8 cellular contexts compared by ENCODE assay signal in genomic region chr16:15650019-15650697, GRCh38. TPM values are rescaled to one million over a fixed set of nuclear protein-coding genes. Genes with fewer than 3 reads are reported as not detected.
DNase-seq lines count a peak whose midpoint lies in the region; ATAC-seq and TF ChIP-seq lines count a peak whose summit lies in the region.

TSS of gene NDE1 (plus strand) at chr16:15650245. CDS start at chr16:15664779, 14,534 bp downstream.

- DNase-seq in GM13976 (ENCODE audit: low spot score) (peak; percentile 95), NCI-H1436 treated with DMSO at 0.1 percent for 48 hours (lab: John Stamatoyannopoulos, UW) (peak; percentile 13), T-helper 2 cell (peak; percentile 70 to 91 (median 86)), amygdala (lab: John Stamatoyannopoulos, UW) (peak; percentile 39 to 94 (median 80)), right atrium auricular region (ENCODE audit: low spot score) (peak; percentile 90), psoas muscle (peak; percentile 93 to 95), ureter (ENCODE audit: low spot score) (peak; percentile 90)

- H3K9me3 ChIP-seq in right atrium auricular region = no peaks in the 10 kb centered on the region
- H3K9me3 ChIP-seq in psoas muscle = no peaks in the 10 kb centered on the region

- H3K27ac ChIP-seq in right atrium auricular region (peak within 1 kb of the TSS; percentile 91 to 96), psoas muscle (peak within 1 kb of the TSS; percentile 94)

- in situ Hi-C loops in GM13976 (cut with MboI; ENCODE audit: low sequenced_read_pairs, unreplicated experiment) = no loop called here

- intact Hi-C loops in psoas muscle (cut with DNase I) = no loop called here

- no peaks in the 10 kb centered on the region for H3K36me3 ChIP-seq in right atrium auricular region
- peaks cover 0 to 13% of the 10 kb centered on the region in 2 donors for H3K36me3 ChIP-seq in psoas muscle (ENCODE audit: insufficient read depth in 1 of 2, low read depth in 1 of 2)

- TF ChIP-seq CTCF in GM13976 (IDR thresholded peaks at IDR 0.05; ENCODE audit: borderline replicate concordance, control extremely low read depth, extremely low read depth, insufficient read depth, missing control alignments) (no peak), right atrium auricular region (IDR thresholded peaks at IDR 0.05) (no peak), psoas muscle (IDR thresholded peaks at IDR 0.05) (no peak)

- WGBS in psoas muscle, 3 donors = 1% methylated on average over 36 to 71 of the region's 71 CpGs

- peaks cover 0 to 40% of the 10 kb centered on the region in 2 donors for H3K4me1 ChIP-seq in right atrium auricular region
- peaks cover 13% of the 10 kb centered on the region for H3K4me1 ChIP-seq in psoas muscle

- peak within 1 kb of the TSS; percentile 74 to 94 for H3K4me3 ChIP-seq in right atrium auricular region
- H3K4me3 ChIP-seq in psoas muscle = peak within 1 kb of the TSS; percentile 98

- peak; percentile 85 for ATAC-seq in HG02759 (IDR thresholded peaks at IDR 0.05; ENCODE audit: unreplicated experiment)
- ATAC-seq in psoas muscle = peak; percentile 99 to 100 (median 100)

- H3K27me3 ChIP-seq in right atrium auricular region (no peaks in the 10 kb centered on the region), psoas muscle (ENCODE audit: insufficient read depth in 3 of 3, low read length in 2 of 3) (no peaks in the 10 kb centered on the region)

RNA-seq across cellular contexts. Expression of gene NDE1, which starts in this region (rescaled TPM):
- 10 to 100 TPM; 12.5 to 18.6 TPM for total RNA-seq in right atrium auricular region
- 10 to 100 TPM in 3 of 4 donors, 1 to 10 TPM in 1; 7.9 to 17.0 (median 11.5) TPM for total RNA-seq in psoas muscle
- 10 to 100 TPM in 1 of 3 donors, 1 to 10 TPM in 2; 6.6 to 14.6 (median 7.3) TPM for polyA plus RNA-seq in psoas muscle
- 30.8 TPM for total RNA-seq in ureter

Comparison
In these comparisons a context has a peak if more than half of its experiments do, and no peak if none do; other contexts are left out.
1. Peak in every context shown above with its lines: DNase-seq, ATAC-seq, H3K4me3 ChIP-seq and H3K27ac ChIP-seq.
2. DNase-seq: peak in every context shown above with its lines; median percentile 95 in GM13976; 94 in psoas muscle; 90 in right atrium auricular region; 90 in ureter; 86 in T-helper 2 cell; 80 in amygdala; 13 in NCI-H1436 treated with DMSO at 0.1 percent for 48 hours.